ENCODE assay signal across 8 cellular contexts in the genomic region with DNA sequence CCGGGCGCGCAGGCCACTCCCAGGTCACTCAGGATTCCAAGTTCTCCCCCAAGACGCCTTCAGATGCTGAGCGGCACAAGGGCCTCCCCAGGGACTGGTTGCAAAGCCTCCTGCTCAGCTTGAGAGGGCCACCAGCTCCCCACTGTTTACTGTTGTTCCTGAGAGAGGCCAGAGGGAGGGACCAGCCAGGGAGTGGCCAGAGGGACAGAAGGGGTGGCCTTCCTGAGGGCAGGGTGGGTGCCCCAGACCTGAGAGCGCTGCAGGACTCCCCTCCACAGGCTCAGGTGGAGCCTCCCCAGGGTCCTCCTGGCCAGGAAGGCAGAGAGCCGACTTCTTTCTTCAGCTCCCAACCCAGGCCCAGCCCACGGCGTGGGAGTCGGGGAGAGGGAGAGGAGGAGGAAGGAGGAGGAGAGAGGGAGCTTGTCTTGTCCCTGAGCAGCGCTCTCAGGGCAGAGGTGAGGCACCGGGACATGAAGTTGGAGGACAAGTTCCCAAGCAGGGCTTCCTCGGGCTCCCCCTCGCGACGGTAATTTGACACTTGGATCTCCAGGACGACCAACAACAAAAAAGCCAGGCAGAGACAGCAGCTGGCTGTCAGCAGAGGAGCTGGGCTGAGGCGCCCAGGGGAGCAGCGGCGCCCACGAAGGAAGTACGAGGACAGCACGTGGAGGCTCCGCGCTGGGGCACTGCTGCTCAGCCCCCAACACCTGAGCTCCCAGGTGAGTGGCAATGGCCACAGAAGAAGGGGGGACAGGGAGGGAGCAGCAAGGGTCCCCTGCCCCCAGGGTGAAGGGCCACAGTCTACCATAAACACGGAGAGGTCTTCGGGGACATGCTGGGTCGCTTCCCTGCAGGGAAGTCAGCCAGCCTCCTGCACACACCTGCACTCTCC.
DNase-seq lines count a peak whose midpoint lies in the region; ATAC-seq and TF ChIP-seq lines count a peak whose summit lies in the region.

No MANE protein-coding gene starts in this region.

- H3K27ac ChIP-seq in BLaER1 treated with 17β-estradiol and CSF1 and Interleukin-3, amounts not matched to agents 10 nM and 100 nM, result peak overlapping the region in 10 of 11 experiments; percentile 15 to 76 (median 63); a peak in 19 of 22 replicates
- H3K27ac ChIP-seq in HL-60 (replicated peaks), result no peak overlapping the region
- peak overlapping the region; percentile 43 for H3K27ac ChIP-seq in epithelial cell of prostate

- H3K27me3 Mint-ChIP-seq in stimulated activated memory B cell treated with anti-CD40 and anti-IgM and Interleukin-4, amounts not matched to agents 10 μg/mL and 1 μg/mL and 100 μg/mL, for 72 hours, result no peaks in the 10 kb centered on the region

- peaks cover 0 to 25% (median 5%) of the 10 kb centered on the region in 11 experiments; a peak in 5 of 22 replicates for H3K36me3 ChIP-seq in BLaER1 treated with 17β-estradiol and CSF1 and Interleukin-3, amounts not matched to agents 10 nM and 100 nM

- peak; percentile 46 for ATAC-seq in stimulated activated memory B cell treated with anti-CD40 and anti-IgM and Interleukin-4, amounts not matched to agents 10 μg/mL and 1 μg/mL and 100 μg/mL, for 72 hours
- no peak for ATAC-seq in HG03175 (IDR thresholded peaks at IDR 0.05; ENCODE audit: unreplicated experiment)

- H3K4me1 ChIP-seq in BLaER1 treated with 17β-estradiol and CSF1 and Interleukin-3, amounts not matched to agents 10 nM and 100 nM, result peaks cover 25 to 83% (median 76%) of the 10 kb centered on the region in 10 experiments

- DNase-seq in HL-60 (ENCODE audit: low read depth in 1 of 2, low spot score in 1 of 2), result peak; percentile 53 to 78
- DNase-seq in NCI-H748 treated with DMSO at 0.1 percent for 48 hours (lab: John Stamatoyannopoulos, UW), result peak; percentile 40
- peak; percentile 50 for DNase-seq in activated CD8-positive, alpha-beta memory T cell treated with anti-CD3 and anti-CD28 coated beads, Interleukin-2, amount 50 U/mL, for 4 hours
- no peak for DNase-seq in epithelial cell of prostate (ENCODE audit: low read depth, low spot score)
- peak; percentile 84 for DNase-seq in midbrain (lab: John Stamatoyannopoulos, UW)

- H3K4me2 ChIP-seq in BLaER1 treated with 17β-estradiol and CSF1 and Interleukin-3, amounts not matched to agents 10 nM and 100 nM, result peak overlapping the region; percentile 71 to 96 (median 89)

- peak; percentile 27 for TF ChIP-seq CTCF in HL-60 (IDR thresholded peaks at IDR 0.05; ENCODE audit: insufficient read depth, low read length)

- H3K4me3 ChIP-seq in BLaER1 treated with 17β-estradiol and CSF1 and Interleukin-3, amounts not matched to agents 10 nM and 100 nM, result peak overlapping the region in 8 of 10 experiments; percentile 12 to 42 (median 26); a peak in 8 of 20 replicates
- no peak overlapping the region for H3K4me3 ChIP-seq in HL-60 (replicated peaks; ENCODE audit: insufficient read depth, low read length)

- no peaks in the 10 kb centered on the region for H3K9me3 ChIP-seq in BLaER1 treated with 17β-estradiol and CSF1 and Interleukin-3, amounts not matched to agents 10 nM and 100 nM (replicated peaks in 1 of 11)

- H3K4me1 Mint-ChIP-seq in stimulated activated memory B cell treated with anti-CD40 and anti-IgM and Interleukin-4, amounts not matched to agents 10 μg/mL and 1 μg/mL and 100 μg/mL, for 72 hours, result peaks cover 18% of the 10 kb centered on the region

- H4K20me1 ChIP-seq in BLaER1 treated with 17β-estradiol and CSF1 and Interleukin-3, amounts not matched to agents 10 nM and 100 nM, result peaks cover 11 to 50% (median 21%) of the 10 kb centered on the region in 11 experiments; a peak in 16 of 22 replicates

- no peak overlapping the region for H3K27ac Mint-ChIP-seq in stimulated activated memory B cell treated with anti-CD40 and anti-IgM and Interleukin-4, amounts not matched to agents 10 μg/mL and 1 μg/mL and 100 μg/mL, for 72 hours

- peaks cover 5% of the 10 kb centered on the region for H3K36me3 Mint-ChIP-seq in stimulated activated memory B cell treated with anti-CD40 and anti-IgM and Interleukin-4, amounts not matched to agents 10 μg/mL and 1 μg/mL and 100 μg/mL, for 72 hours

- peaks cover 0 to 23% (median 14%) of the 10 kb centered on the region in 11 experiments; a peak in 11 of 22 replicates for H3K27me3 ChIP-seq in BLaER1 treated with 17β-estradiol and CSF1 and Interleukin-3, amounts not matched to agents 10 nM and 100 nM
- no peaks in the 10 kb centered on the region for H3K27me3 ChIP-seq in HL-60 (ENCODE audit: insufficient read depth, poor library complexity, severe bottlenecking)

- H3K9ac ChIP-seq in BLaER1 treated with 17β-estradiol and CSF1 and Interleukin-3, amounts not matched to agents 10 nM and 100 nM, result peak overlapping the region; percentile 22 to 72 (median 64)

- H3K9me3 Mint-ChIP-seq in stimulated activated memory B cell treated with anti-CD40 and anti-IgM and Interleukin-4, amounts not matched to agents 10 μg/mL and 1 μg/mL and 100 μg/mL, for 72 hours, result no peaks in the 10 kb centered on the region

- no peak overlapping the region for H3K4me3 Mint-ChIP-seq in stimulated activated memory B cell treated with anti-CD40 and anti-IgM and Interleukin-4, amounts not matched to agents 10 μg/mL and 1 μg/mL and 100 μg/mL, for 72 hours
